In the genomic region with DNA sequence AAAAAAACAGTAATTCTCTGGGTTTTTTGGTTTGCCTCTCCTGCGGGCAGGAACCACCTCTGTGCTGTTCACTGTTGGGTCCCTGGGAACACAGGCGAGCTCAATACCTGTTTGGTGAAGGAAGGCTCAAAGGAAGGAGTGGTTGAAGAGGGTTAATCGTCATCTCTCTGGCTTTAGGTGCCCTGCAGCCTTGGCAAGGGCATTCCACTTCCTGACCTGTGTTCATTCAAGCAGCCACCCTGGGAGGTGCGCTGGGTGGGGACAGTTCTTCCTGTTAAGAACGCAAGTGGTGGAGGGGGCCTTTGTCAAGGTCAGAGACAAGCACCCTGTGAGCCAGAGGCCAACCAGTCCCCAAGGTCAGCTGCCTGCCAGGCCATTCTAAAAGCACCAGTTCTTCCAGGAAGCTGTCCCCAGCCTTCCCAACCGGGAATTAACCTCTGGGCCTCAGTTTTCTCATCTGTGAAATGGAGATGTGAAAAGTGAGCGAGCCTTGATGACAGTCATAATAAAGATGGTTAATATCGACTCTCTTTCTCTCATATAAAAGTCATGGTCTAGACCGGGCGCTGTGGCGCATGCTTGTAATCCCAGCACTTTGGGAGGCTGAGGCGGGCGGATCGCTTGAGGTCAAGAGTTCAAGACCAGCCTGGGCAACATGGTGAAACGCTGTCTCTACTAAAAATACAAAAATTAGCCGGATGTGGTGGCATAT, we compare ENCODE assay signal across 1 cellular context.
TF ChIP-seq lines count a peak whose summit lies in the region.

No MANE protein-coding gene starts in this region.

TF ChIP-seq in HepG2, 621 proteins besides CTCF, POLR2A, EP300 and RAD21 (continued from another document and continues in another):
- TF ChIP-seq SOX5 (CRISPR knock-in tag; IDR thresholded peaks at IDR 0.05; ENCODE audit: borderline replicate concordance) (no peak), ATM (IDR thresholded peaks at IDR 0.05; ENCODE audit: borderline replicate concordance) (no peak), NR2F6 (IDR thresholded peaks at IDR 0.05) (no peak), NR2F6 (CRISPR knock-in tag; IDR thresholded peaks at IDR 0.05) (peak; percentile 45), MEF2D (CRISPR knock-in tag; IDR thresholded peaks at IDR 0.05) (no peak), PAF1 (CRISPR knock-in tag; IDR thresholded peaks at IDR 0.05) (no peak), ZNF383 (CRISPR knock-in tag; IDR thresholded peaks at IDR 0.05; ENCODE audit: borderline replicate concordance) (no peak), SALL1 (CRISPR knock-in tag; IDR thresholded peaks at IDR 0.05) (no peak), RXRA (CRISPR knock-in tag; IDR thresholded peaks at IDR 0.05) (peak; percentile 49; the same call in 1 of the 2 replicates), CENPX (CRISPR knock-in tag; IDR thresholded peaks at IDR 0.05) (no peak), ESRRA (CRISPR knock-in tag; IDR thresholded peaks at IDR 0.05; ENCODE audit: low read depth) (0 out of 2 replicates have a peak, but pooled peaks have one; percentile 43), TAF1 (CRISPR knock-in tag; IDR thresholded peaks at IDR 0.05) (no peak), ZNF253 (CRISPR knock-in tag; IDR thresholded peaks at IDR 0.05; ENCODE audit: borderline replicate concordance) (no peak), ZIK1 (CRISPR knock-in tag; IDR thresholded peaks at IDR 0.05; ENCODE audit: borderline replicate concordance, low read depth) (no peak), ARNT2 (CRISPR knock-in tag; IDR thresholded peaks at IDR 0.05; ENCODE audit: low read depth) (no peak), ZNF749 (CRISPR knock-in tag; IDR thresholded peaks at IDR 0.05; ENCODE audit: borderline replicate concordance) (no peak), TAF15 (IDR thresholded peaks at IDR 0.05; ENCODE audit: low read depth, low read length, poor library complexity, severe bottlenecking) (no peak), ZMYM3 (CRISPR knock-in tag; IDR thresholded peaks at IDR 0.05) (peak; percentile 88), CBX2 (IDR thresholded peaks at IDR 0.05; ENCODE audit: low read depth, low read length) (no peak), CBX2 (CRISPR knock-in tag; IDR thresholded peaks at IDR 0.05; ENCODE audit: low read depth) (no peak), CREM (IDR thresholded peaks at IDR 0.05) (no peak), CREM (CRISPR knock-in tag; IDR thresholded peaks at IDR 0.05) (no peak), GATAD2A (CRISPR knock-in tag; IDR thresholded peaks at IDR 0.05) (peak; percentile 24; the same call in 1 of the 2 replicates), BCL6 (CRISPR knock-in tag; IDR thresholded peaks at IDR 0.05) (peak; percentile 33; the same call in 1 of the 2 replicates), ARID2 (CRISPR knock-in tag; IDR thresholded peaks at IDR 0.05; ENCODE audit: borderline replicate concordance) (no peak), ZNF543 (CRISPR knock-in tag; IDR thresholded peaks at IDR 0.05) (no peak), ZNF138 (CRISPR knock-in tag; IDR thresholded peaks at IDR 0.05; ENCODE audit: low read depth) (no peak), ZNF850 (CRISPR knock-in tag; conservative IDR thresholded peaks at IDR 0.05) (no peak), DNMT3B (CRISPR knock-in tag; conservative IDR thresholded peaks at IDR 0.05) (no peak)
- TF ChIP-seq, protein P1, sequence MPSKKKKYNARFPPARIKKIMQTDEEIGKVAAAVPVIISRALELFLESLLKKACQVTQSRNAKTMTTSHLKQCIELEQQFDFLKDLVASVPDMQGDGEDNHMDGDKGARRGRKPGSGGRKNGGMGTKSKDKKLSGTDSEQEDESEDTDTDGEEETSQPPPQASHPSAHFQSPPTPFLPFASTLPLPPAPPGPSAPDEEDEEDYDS (CRISPR knock-in tag; IDR thresholded peaks at IDR 0.05), result 0 out of 2 replicates have a peak, but pooled peaks have one; percentile 26
- TF ChIP-seq, protein P2, sequence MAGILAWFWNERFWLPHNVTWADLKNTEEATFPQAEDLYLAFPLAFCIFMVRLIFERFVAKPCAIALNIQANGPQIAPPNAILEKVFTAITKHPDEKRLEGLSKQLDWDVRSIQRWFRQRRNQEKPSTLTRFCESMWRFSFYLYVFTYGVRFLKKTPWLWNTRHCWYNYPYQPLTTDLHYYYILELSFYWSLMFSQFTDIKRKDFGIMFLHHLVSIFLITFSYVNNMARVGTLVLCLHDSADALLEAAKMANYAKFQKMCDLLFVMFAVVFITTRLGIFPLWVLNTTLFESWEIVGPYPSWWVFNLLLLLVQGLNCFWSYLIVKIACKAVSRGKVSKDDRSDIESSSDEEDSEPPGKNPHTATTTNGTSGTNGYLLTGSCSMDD (CRISPR knock-in tag; IDR thresholded peaks at IDR 0.05), result no peak
- TF ChIP-seq, protein P3, sequence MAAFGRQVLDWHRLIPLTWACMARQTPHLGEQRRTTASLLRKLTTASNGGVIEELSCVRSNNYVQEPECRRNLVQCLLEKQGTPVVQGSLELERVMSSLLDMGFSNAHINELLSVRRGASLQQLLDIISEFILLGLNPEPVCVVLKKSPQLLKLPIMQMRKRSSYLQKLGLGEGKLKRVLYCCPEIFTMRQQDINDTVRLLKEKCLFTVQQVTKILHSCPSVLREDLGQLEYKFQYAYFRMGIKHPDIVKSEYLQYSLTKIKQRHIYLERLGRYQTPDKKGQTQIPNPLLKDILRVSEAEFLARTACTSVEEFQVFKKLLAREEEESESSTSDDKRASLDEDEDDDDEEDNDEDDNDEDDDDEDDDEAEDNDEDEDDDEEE (CRISPR knock-in tag; IDR thresholded peaks at IDR 0.05), result no peak
- TF ChIP-seq, protein P4, sequence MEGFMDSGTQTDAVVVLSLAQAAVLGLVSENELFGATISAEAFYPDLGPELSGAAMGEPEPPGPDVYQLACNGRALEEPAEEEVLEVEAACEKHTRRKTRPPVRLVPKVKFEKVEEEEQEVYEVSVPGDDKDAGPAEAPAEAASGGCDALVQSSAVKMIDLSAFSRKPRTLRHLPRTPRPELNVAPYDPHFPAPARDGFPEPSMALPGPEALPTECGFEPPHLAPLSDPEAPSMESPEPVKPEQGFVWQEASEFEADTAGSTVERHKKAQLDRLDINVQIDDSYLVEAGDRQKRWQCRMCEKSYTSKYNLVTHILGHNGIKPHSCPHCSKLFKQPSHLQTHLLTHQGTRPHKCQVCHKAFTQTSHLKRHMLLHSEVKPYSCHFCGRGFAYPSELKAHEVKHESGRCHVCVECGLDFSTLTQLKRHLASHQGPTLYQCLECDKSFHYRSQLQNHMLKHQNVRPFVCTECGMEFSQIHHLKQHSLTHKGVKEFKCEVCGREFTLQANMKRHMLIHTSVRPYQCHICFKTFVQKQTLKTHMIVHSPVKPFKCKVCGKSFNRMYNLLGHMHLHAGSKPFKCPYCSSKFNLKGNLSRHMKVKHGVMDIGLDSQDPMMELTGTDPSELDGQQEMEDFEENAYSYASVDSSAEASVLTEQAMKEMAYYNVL (CRISPR knock-in tag; IDR thresholded peaks at IDR 0.05; ENCODE audit: borderline replicate concordance), result no peak
- TF ChIP-seq, protein P5, sequence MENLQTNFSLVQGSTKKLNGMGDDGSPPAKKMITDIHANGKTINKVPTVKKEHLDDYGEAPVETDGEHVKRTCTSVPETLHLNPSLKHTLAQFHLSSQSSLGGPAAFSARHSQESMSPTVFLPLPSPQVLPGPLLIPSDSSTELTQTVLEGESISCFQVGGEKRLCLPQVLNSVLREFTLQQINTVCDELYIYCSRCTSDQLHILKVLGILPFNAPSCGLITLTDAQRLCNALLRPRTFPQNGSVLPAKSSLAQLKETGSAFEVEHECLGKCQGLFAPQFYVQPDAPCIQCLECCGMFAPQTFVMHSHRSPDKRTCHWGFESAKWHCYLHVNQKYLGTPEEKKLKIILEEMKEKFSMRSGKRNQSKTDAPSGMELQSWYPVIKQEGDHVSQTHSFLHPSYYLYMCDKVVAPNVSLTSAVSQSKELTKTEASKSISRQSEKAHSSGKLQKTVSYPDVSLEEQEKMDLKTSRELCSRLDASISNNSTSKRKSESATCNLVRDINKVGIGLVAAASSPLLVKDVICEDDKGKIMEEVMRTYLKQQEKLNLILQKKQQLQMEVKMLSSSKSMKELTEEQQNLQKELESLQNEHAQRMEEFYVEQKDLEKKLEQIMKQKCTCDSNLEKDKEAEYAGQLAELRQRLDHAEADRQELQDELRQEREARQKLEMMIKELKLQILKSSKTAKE (CRISPR knock-in tag; IDR thresholded peaks at IDR 0.05; ENCODE audit: borderline replicate concordance), result no peak
- TF ChIP-seq, protein P6, sequence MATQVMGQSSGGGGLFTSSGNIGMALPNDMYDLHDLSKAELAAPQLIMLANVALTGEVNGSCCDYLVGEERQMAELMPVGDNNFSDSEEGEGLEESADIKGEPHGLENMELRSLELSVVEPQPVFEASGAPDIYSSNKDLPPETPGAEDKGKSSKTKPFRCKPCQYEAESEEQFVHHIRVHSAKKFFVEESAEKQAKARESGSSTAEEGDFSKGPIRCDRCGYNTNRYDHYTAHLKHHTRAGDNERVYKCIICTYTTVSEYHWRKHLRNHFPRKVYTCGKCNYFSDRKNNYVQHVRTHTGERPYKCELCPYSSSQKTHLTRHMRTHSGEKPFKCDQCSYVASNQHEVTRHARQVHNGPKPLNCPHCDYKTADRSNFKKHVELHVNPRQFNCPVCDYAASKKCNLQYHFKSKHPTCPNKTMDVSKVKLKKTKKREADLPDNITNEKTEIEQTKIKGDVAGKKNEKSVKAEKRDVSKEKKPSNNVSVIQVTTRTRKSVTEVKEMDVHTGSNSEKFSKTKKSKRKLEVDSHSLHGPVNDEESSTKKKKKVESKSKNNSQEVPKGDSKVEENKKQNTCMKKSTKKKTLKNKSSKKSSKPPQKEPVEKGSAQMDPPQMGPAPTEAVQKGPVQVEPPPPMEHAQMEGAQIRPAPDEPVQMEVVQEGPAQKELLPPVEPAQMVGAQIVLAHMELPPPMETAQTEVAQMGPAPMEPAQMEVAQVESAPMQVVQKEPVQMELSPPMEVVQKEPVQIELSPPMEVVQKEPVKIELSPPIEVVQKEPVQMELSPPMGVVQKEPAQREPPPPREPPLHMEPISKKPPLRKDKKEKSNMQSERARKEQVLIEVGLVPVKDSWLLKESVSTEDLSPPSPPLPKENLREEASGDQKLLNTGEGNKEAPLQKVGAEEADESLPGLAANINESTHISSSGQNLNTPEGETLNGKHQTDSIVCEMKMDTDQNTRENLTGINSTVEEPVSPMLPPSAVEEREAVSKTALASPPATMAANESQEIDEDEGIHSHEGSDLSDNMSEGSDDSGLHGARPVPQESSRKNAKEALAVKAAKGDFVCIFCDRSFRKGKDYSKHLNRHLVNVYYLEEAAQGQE (IDR thresholded peaks at IDR 0.05; ENCODE audit: borderline replicate concordance in 1 of 2, low read depth in 1 of 2, low read length in 2 of 2), result no peak
- TF ChIP-seq, protein P7, sequence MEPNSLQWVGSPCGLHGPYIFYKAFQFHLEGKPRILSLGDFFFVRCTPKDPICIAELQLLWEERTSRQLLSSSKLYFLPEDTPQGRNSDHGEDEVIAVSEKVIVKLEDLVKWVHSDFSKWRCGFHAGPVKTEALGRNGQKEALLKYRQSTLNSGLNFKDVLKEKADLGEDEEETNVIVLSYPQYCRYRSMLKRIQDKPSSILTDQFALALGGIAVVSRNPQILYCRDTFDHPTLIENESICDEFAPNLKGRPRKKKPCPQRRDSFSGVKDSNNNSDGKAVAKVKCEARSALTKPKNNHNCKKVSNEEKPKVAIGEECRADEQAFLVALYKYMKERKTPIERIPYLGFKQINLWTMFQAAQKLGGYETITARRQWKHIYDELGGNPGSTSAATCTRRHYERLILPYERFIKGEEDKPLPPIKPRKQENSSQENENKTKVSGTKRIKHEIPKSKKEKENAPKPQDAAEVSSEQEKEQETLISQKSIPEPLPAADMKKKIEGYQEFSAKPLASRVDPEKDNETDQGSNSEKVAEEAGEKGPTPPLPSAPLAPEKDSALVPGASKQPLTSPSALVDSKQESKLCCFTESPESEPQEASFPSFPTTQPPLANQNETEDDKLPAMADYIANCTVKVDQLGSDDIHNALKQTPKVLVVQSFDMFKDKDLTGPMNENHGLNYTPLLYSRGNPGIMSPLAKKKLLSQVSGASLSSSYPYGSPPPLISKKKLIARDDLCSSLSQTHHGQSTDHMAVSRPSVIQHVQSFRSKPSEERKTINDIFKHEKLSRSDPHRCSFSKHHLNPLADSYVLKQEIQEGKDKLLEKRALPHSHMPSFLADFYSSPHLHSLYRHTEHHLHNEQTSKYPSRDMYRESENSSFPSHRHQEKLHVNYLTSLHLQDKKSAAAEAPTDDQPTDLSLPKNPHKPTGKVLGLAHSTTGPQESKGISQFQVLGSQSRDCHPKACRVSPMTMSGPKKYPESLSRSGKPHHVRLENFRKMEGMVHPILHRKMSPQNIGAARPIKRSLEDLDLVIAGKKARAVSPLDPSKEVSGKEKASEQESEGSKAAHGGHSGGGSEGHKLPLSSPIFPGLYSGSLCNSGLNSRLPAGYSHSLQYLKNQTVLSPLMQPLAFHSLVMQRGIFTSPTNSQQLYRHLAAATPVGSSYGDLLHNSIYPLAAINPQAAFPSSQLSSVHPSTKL (CRISPR knock-in tag; IDR thresholded peaks at IDR 0.05), result 0 out of 2 replicates have a peak, but pooled peaks have one; percentile 11
- TF ChIP-seq, protein P8, sequence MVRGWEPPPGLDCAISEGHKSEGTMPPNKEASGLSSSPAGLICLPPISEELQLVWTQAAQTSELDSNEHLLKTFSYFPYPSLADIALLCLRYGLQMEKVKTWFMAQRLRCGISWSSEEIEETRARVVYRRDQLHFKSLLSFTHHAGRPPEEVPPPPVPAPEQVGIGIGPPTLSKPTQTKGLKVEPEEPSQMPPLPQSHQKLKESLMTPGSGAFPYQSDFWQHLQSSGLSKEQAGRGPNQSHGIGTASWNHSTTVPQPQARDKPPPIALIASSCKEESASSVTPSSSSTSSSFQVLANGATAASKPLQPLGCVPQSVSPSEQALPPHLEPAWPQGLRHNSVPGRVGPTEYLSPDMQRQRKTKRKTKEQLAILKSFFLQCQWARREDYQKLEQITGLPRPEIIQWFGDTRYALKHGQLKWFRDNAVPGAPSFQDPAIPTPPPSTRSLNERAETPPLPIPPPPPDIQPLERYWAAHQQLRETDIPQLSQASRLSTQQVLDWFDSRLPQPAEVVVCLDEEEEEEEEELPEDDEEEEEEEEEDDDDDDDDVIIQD (CRISPR knock-in tag; IDR thresholded peaks at IDR 0.05; ENCODE audit: low read depth), result no peak
- TF ChIP-seq, protein P9, sequence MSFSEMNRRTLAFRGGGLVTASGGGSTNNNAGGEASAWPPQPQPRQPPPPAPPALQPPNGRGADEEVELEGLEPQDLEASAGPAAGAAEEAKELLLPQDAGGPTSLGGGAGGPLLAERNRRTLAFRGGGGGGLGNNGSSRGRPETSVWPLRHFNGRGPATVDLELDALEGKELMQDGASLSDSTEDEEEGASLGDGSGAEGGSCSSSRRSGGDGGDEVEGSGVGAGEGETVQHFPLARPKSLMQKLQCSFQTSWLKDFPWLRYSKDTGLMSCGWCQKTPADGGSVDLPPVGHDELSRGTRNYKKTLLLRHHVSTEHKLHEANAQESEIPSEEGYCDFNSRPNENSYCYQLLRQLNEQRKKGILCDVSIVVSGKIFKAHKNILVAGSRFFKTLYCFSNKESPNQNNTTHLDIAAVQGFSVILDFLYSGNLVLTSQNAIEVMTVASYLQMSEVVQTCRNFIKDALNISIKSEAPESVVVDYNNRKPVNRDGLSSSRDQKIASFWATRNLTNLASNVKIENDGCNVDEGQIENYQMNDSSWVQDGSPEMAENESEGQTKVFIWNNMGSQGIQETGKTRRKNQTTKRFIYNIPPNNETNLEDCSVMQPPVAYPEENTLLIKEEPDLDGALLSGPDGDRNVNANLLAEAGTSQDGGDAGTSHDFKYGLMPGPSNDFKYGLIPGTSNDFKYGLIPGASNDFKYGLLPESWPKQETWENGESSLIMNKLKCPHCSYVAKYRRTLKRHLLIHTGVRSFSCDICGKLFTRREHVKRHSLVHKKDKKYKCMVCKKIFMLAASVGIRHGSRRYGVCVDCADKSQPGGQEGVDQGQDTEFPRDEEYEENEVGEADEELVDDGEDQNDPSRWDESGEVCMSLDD (CRISPR knock-in tag; IDR thresholded peaks at IDR 0.05; ENCODE audit: borderline replicate concordance), result no peak
- TF ChIP-seq, protein P10, sequence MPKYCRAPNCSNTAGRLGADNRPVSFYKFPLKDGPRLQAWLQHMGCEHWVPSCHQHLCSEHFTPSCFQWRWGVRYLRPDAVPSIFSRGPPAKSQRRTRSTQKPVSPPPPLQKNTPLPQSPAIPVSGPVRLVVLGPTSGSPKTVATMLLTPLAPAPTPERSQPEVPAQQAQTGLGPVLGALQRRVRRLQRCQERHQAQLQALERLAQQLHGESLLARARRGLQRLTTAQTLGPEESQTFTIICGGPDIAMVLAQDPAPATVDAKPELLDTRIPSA (CRISPR knock-in tag; IDR thresholded peaks at IDR 0.05; ENCODE audit: borderline replicate concordance), result no peak
